10 cellular contexts compared by ENCODE assay signal in the genomic region with DNA sequence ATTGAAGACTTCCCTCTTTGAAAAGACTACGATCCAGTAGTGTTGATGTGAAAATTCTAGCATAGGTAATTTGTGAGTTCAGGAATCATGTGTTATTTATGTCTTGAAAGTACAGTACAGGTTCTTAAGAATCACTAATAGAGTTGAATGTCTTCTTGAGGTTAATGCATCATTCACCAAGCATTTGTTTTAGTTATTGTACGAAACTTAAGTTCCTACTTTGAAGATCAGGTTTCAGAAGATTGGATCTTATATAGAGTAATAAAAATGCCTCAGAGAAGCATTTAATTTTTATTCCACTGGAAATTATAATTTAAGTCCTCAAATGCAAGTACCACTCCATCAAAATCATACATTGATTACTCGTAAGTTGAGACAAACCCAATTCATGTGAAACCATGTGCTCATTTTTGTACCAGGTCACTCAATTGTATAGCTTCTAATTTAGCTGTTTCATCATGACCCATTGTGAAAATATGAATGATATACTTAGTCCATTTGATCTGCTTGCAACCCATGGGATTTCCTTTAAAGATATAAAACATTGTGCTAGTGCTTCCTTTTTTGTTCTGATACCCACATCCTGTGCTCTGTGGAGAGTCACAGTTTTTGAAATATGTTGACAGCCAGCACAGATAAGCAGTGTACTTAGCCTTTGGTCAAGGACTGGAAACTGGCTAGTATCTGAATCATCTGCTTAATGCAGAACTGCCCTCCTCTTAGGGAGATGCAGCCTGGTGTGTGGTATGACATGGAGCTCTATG. TPM values are rescaled to one million over a fixed set of nuclear protein-coding genes. Genes with fewer than 3 reads are reported as not detected.
DNase-seq lines count a peak whose midpoint lies in the region; ATAC-seq, FAIRE-seq and TF ChIP-seq lines count a peak whose summit lies in the region.
"Had no signal": no experiment of that assay in that cellular context is flagged by ENCODE, and none has a peak within 500 bp of the region (broad histone marks: within the 10 kb centered on the region; RNA-seq: fewer than 3 reads in every experiment).

No MANE protein-coding gene starts in this region.

- no peak overlapping the region for H3K4me2 ChIP-seq in fibroblast of lung (ENCODE audit: extremely low read depth, insufficient read depth, low read length)

- H3K9ac ChIP-seq in fibroblast of lung (ENCODE audit: insufficient read depth, low read length): no peak overlapping the region

- intact Hi-C loops in activated CD4-positive, alpha-beta memory T cell treated with anti-CD3 and anti-CD28 coated beads for 36 hours (cut with micrococcal nuclease): loop anchor here (2.0 kb wide), 2 partner anchors 23 to 29 kb away; a partner anchor contains a TSS
- intact Hi-C loops in testis (cut with DNase I; ENCODE audit: low total_unique reads): no loop called here

- POLR2A ChIA-PET in activated CD4-positive, alpha-beta memory T cell treated with anti-CD3 and anti-CD28 coated beads, Interleukin-2, amount 10 ng/mL, durations not matched to agents 7 days and 5 days (lab: Charles Lee): interaction anchor here (1.0 to 1.5 kb wide), 2 partner anchors 23 to 87 kb away, joined by 3 to 4 read pairs; a partner anchor contains a TSS
- POLR2A ChIA-PET in activated CD4-positive, alpha-beta memory T cell treated with anti-CD3 and anti-CD28 coated beads for 36 hours (lab: Charles Lee): no interaction called here

- no peaks in the 10 kb centered on the region for H3K79me2 ChIP-seq in fibroblast of lung (ENCODE audit: control insufficient read depth, insufficient read depth, low read length)

- H3K27me3 ChIP-seq in fibroblast of lung (ENCODE audit: control insufficient read depth, insufficient read depth, low read length) (no peaks in the 10 kb centered on the region), small intestine (ENCODE audit: control insufficient read depth in 2 of 2, insufficient read depth in 2 of 2, low read length in 2 of 2) (no peaks in the 10 kb centered on the region), testis (no peaks in the 10 kb centered on the region)
- H3K27me3 ChIP-seq: right atrium auricular region had no signal

- H3K4me1 ChIP-seq in fibroblast of lung (ENCODE audit: control insufficient read depth, extremely low read depth, insufficient read depth, low read length) (peaks cover 3% of the 10 kb centered on the region), small intestine (ENCODE audit: control insufficient read depth in 2 of 2, insufficient read depth in 1 of 2, low read depth in 1 of 2, low read length in 1 of 2) (no peaks in the 10 kb centered on the region), testis (no peaks in the 10 kb centered on the region)
- H3K4me1 ChIP-seq: right atrium auricular region had no signal

- ATAC-seq in GM18505 (IDR thresholded peaks at IDR 0.05; ENCODE audit: unreplicated experiment): no peak

- no peak for FAIRE-seq in small intestine (lab: Jason Lieb, UNC)

- no peaks in the 10 kb centered on the region for H3K9me3 Mint-ChIP-seq in activated CD4-positive, alpha-beta memory T cell treated with anti-CD3 and anti-CD28 coated beads, Interleukin-2, amount 10 ng/mL, durations not matched to agents 7 days and 5 days
- no peaks in the 10 kb centered on the region for H3K9me3 Mint-ChIP-seq in activated CD4-positive, alpha-beta memory T cell treated with anti-CD3 and anti-CD28 coated beads for 36 hours

- H3K4me3 ChIP-seq in fibroblast of lung (replicated peaks in 1 of 4; ENCODE audit: control extremely low read depth in 1 of 4, insufficient read depth in 1 of 4, low read depth in 3 of 4, low read length in 4 of 4) (no peak overlapping the region), small intestine (ENCODE audit: low read depth in 1 of 2, low read length in 2 of 2) (no peak overlapping the region), testis (no peak overlapping the region)
- H3K4me3 ChIP-seq: right atrium auricular region had no signal

- no peaks in the 10 kb centered on the region for H3K9me3 ChIP-seq in fibroblast of lung (ENCODE audit: control insufficient read depth, insufficient read depth, low read depth, low read length)
- no peaks in the 10 kb centered on the region for H3K9me3 ChIP-seq in small intestine (ENCODE audit: control insufficient read depth, low read depth)
- no peaks in the 10 kb centered on the region for H3K9me3 ChIP-seq in testis
- H3K9me3 ChIP-seq: right atrium auricular region had no signal

- WGBS in small intestine, 3 donors: 72 to 86% (median 78%) methylated on average over 3 of the region's 3 CpGs
- 66 to 69% methylated on average over 3 of the region's 3 CpGs for WGBS in testis, 2 donors

- no peaks in the 10 kb centered on the region for H4K20me1 ChIP-seq in fibroblast of lung (ENCODE audit: control insufficient read depth, extremely low read depth, insufficient read depth, low read length)

- CTCF ChIA-PET in activated CD4-positive, alpha-beta memory T cell treated with anti-CD3 and anti-CD28 coated beads, Interleukin-2, amount 10 ng/mL, durations not matched to agents 7 days and 5 days (lab: Charles Lee): no interaction called here
- CTCF ChIA-PET in activated CD4-positive, alpha-beta memory T cell treated with anti-CD3 and anti-CD28 coated beads for 36 hours (lab: Charles Lee): no interaction called here

- no peak overlapping the region for H2AFZ ChIP-seq in fibroblast of lung (ENCODE audit: low read length)

- DNase-seq in activated CD4-positive, alpha-beta memory T cell treated with anti-CD3 and anti-CD28 coated beads, Interleukin-2, amount 10 ng/mL, durations not matched to agents 7 days and 5 days: peak; percentile 21
- DNase-seq in activated CD4-positive, alpha-beta memory T cell treated with anti-CD3 and anti-CD28 coated beads for 36 hours: no peak
- DNase-seq in RPMI7951 (ENCODE audit: low read depth) (peak; percentile 82), fibroblast of lung (ENCODE audit: low read depth in 2 of 2) (peak; percentile 76 to 94), small intestine (peak; percentile 13), occipital lobe (lab: John Stamatoyannopoulos, UW) (no peak), testis (no peak)
- DNase-seq: substantia nigra had no signal

- peak overlapping the region; percentile 5 for H3K4me3 Mint-ChIP-seq in activated CD4-positive, alpha-beta memory T cell treated with anti-CD3 and anti-CD28 coated beads, Interleukin-2, amount 10 ng/mL, durations not matched to agents 7 days and 5 days
- H3K4me3 Mint-ChIP-seq in activated CD4-positive, alpha-beta memory T cell treated with anti-CD3 and anti-CD28 coated beads for 36 hours: no peak overlapping the region

- H3K27ac ChIP-seq in fibroblast of lung (ENCODE audit: insufficient read depth, low read length) (no peak overlapping the region), small intestine (ENCODE audit: low read depth in 1 of 2, low read length in 1 of 2) (no peak overlapping the region), testis (no peak overlapping the region)
- H3K27ac ChIP-seq: right atrium auricular region had no signal

- no peak for TF ChIP-seq CTCF in fibroblast of lung (conservative IDR thresholded peaks at IDR 0.05 in 1 of 2, IDR thresholded peaks at IDR 0.05 in 1 of 2; ENCODE audit: low read depth in 1 of 2, low read length in 2 of 2)
- no peak for TF ChIP-seq CTCF in testis (IDR thresholded peaks at IDR 0.05)

- peaks cover 21% of the 10 kb centered on the region for H3K4me1 Mint-ChIP-seq in activated CD4-positive, alpha-beta memory T cell treated with anti-CD3 and anti-CD28 coated beads, Interleukin-2, amount 10 ng/mL, durations not matched to agents 7 days and 5 days
- H3K4me1 Mint-ChIP-seq in activated CD4-positive, alpha-beta memory T cell treated with anti-CD3 and anti-CD28 coated beads for 36 hours (ENCODE audit: low read depth): peaks cover 13% of the 10 kb centered on the region

- H3K27me3 Mint-ChIP-seq in activated CD4-positive, alpha-beta memory T cell treated with anti-CD3 and anti-CD28 coated beads, Interleukin-2, amount 10 ng/mL, durations not matched to agents 7 days and 5 days: peaks cover 5% of the 10 kb centered on the region
- no peaks in the 10 kb centered on the region for H3K27me3 Mint-ChIP-seq in activated CD4-positive, alpha-beta memory T cell treated with anti-CD3 and anti-CD28 coated beads for 36 hours

- TF ChIP-seq POLR2A in GM18505 (IDR thresholded peaks at IDR 0.05; ENCODE audit: borderline replicate concordance, extremely low read depth, insufficient read depth, insufficient read length) (no peak), testis (IDR thresholded peaks at IDR 0.05) (no peak)

- peak overlapping the region; percentile 22 for H3K27ac Mint-ChIP-seq in activated CD4-positive, alpha-beta memory T cell treated with anti-CD3 and anti-CD28 coated beads, Interleukin-2, amount 10 ng/mL, durations not matched to agents 7 days and 5 days
- no peak overlapping the region for H3K27ac Mint-ChIP-seq in activated CD4-positive, alpha-beta memory T cell treated with anti-CD3 and anti-CD28 coated beads for 36 hours

- H3K36me3 Mint-ChIP-seq in activated CD4-positive, alpha-beta memory T cell treated with anti-CD3 and anti-CD28 coated beads, Interleukin-2, amount 10 ng/mL, durations not matched to agents 7 days and 5 days (ENCODE audit: low read depth): no peaks in the 10 kb centered on the region
- H3K36me3 Mint-ChIP-seq in activated CD4-positive, alpha-beta memory T cell treated with anti-CD3 and anti-CD28 coated beads for 36 hours: no peaks in the 10 kb centered on the region

- H3K36me3 ChIP-seq in fibroblast of lung (ENCODE audit: control insufficient read depth, insufficient read depth, low read length): no peaks in the 10 kb centered on the region
- no peaks in the 10 kb centered on the region for H3K36me3 ChIP-seq in small intestine (ENCODE audit: control insufficient read depth in 2 of 2, insufficient read depth in 2 of 2, low read length in 2 of 2)
- H3K36me3 ChIP-seq in testis (ENCODE audit: low read depth, missing control alignments): no peaks in the 10 kb centered on the region
- H3K36me3 ChIP-seq: right atrium auricular region had no signal

RNA-seq across cellular contexts. Expression of a gene that starts 22.5 kb away (rescaled TPM):
- total RNA-seq in activated CD4-positive, alpha-beta memory T cell treated with anti-CD3 and anti-CD28 coated beads, Interleukin-2, amount 10 ng/mL, durations not matched to agents 7 days and 5 days: 1 to 10 TPM; 5.0 to 5.2 TPM
- under 1 TPM; 0.22 to 0.31 TPM for total RNA-seq in activated CD4-positive, alpha-beta memory T cell treated with anti-CD3 and anti-CD28 coated beads for 36 hours
- total RNA-seq in RPMI7951 (2014; rRNA removed; shearing (Covaris generic)): 7.0 and 8.8 TPM in 2 replicates
- 0.77 and 0.99 TPM in 2 replicates for total RNA-seq in fibroblast of lung
- polyA plus RNA-seq in fibroblast of lung: 0.14 and 0.92 TPM in 2 replicates
- 0.30 and 1.9 TPM in 2 replicates for polyA plus RNA-seq in fibroblast of lung (2012)
- 0.08 TPM in 1 of 2 replicates, not detected in the other for polyA minus RNA-seq in fibroblast of lung (ENCODE audit: low replicate concordance)
- polyA plus RNA-seq in small intestine: 1 to 10 TPM; 2.0 to 4.1 (median 3.8) TPM
- 35.1 TPM for total RNA-seq in occipital lobe
- 1 to 10 TPM in 1 of 2 donors, under 1 TPM in 1; 0.93 to 1.7 TPM for total RNA-seq in testis
- 5.8 TPM for polyA plus RNA-seq in testis (ENCODE audit: insufficient read depth, low read depth, low replicate concordance)

Comparison
In these comparisons a context has a peak if more than half of its experiments do, and no peak if none do; other contexts are left out.
1. DNase-seq: peak in activated CD4-positive, alpha-beta memory T cell treated with anti-CD3 and anti-CD28 coated beads, Interleukin-2, amount 10 ng/mL, durations not matched to agents 7 days and 5 days (single experiment), RPMI7951 (single experiment), fibroblast of lung (2 of 2) and small intestine (single experiment); none in activated CD4-positive, alpha-beta memory T cell treated with anti-CD3 and anti-CD28 coated beads for 36 hours (single experiment), occipital lobe (single experiment) and testis (single experiment).